24 cellular contexts compared by ENCODE assay signal in genomic region chr4:179027569-179027968, GRCh38.
"Had no signal": no experiment of that assay in that cellular context is flagged by ENCODE, and none has a peak within 500 bp of the region (broad histone marks: within the 10 kb centered on the region; RNA-seq: fewer than 3 reads in every experiment).

No MANE protein-coding gene starts in this region.

- H3K4me1 ChIP-seq: lower lobe of right lung, pancreas, prostate gland, spleen, tibial nerve, uterus had no signal

- H3K27ac ChIP-seq: lower lobe of right lung, pancreas, prostate gland, skin epidermis, spleen, tibial nerve, uterus had no signal

- ATAC-seq: left cardiac atrium; left lobe of liver; lower lobe of right lung; natural killer cell; pancreas; right cardiac atrium; sciatic nerve; stimulated activated effector memory CD8-positive, alpha-beta T cell treated with anti-CD3 and anti-CD28 coated beads, Interleukin-12 subunit alpha, Interleukin-12 subunit beta, amount 100 ng/mL, for 72 hours had no signal

- DNase-seq: hippocampal formation; kidney glomerular epithelial cell; left cardiac atrium; lower lobe of right lung; mammary epithelial cell; mesenchymal stem cell; naive B cell; natural killer cell; nephron progenitor cell; pancreas; posterior cingulate gyrus; retina; right cardiac atrium; spleen; stimulated activated CD4-positive, alpha-beta T cell treated with anti-CD3 and anti-CD28 coated beads, Interleukin-4, amount 100 ng/mL, for 24 hours; stimulated activated naive CD4-positive, alpha-beta T cell; uterus had no signal

- H3K27me3 ChIP-seq: pancreas, spleen, tibial nerve, uterus had no signal

- H3K9me3 ChIP-seq: lower lobe of right lung, pancreas, prostate gland, uterus had no signal

- FAIRE-seq: keratinocyte, pancreas had no signal

- H3K36me3 ChIP-seq: lower lobe of right lung, pancreas, prostate gland, spleen, tibial nerve, uterus had no signal

- H3K4me3 ChIP-seq: lower lobe of right lung, pancreas, prostate gland, skin epidermis, spleen, tibial nerve, uterus had no signal
